In the genomic region with DNA sequence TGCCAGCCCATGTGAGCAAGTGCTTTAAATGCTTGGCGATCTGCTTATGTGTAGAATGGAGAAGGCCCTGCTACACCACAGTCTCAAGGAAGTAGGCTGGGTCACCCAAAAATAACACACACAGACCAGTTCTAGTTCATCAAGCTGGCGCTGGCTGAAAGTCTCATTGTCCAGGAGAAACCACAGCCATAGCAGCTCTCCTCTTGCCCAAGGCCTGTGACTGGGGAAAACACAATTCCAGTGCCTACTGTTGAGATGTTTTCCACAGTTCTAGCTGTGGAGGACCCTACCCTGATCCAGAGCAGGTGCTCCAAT, we compare ENCODE assay signal across 9 cellular contexts. TPM values are rescaled to one million over a fixed set of nuclear protein-coding genes. Genes with fewer than 3 reads are reported as not detected.
DNase-seq lines count a peak whose midpoint lies in the region; ATAC-seq lines count a peak whose summit lies in the region.
"Not testable (repeated sequence)": the region's sequence is repeated elsewhere in the genome, so short reads cannot be mapped to it uniquely, and the experiment has no call there.
"Had no signal": no experiment of that assay in that cellular context is flagged by ENCODE, and none has a peak within 500 bp of the region (broad histone marks: within the 10 kb centered on the region; RNA-seq: fewer than 3 reads in every experiment).

No MANE protein-coding gene starts in this region.

- not testable (repeated sequence) for H3K9me3 Mint-ChIP-seq in naive B cell

- not testable (repeated sequence) for DNase-seq in naive B cell

- H3K27me3 Mint-ChIP-seq in naive B cell: peaks cover 7 to 11% (median 10%) of the 10 kb centered on the region in 3 donors

- ATAC-seq in GM18868 (IDR thresholded peaks at IDR 0.05; ENCODE audit: unreplicated experiment) (peak; percentile 42), GM19395 (IDR thresholded peaks at IDR 0.05; ENCODE audit: unreplicated experiment) (peak; percentile 35), GM21528 (IDR thresholded peaks at IDR 0.05; ENCODE audit: low FRiP score, unreplicated experiment) (peak; percentile 38), HG02642 (IDR thresholded peaks at IDR 0.05; ENCODE audit: poor library complexity, unreplicated experiment) (peak; percentile 51), HG03039 (IDR thresholded peaks at IDR 0.05; ENCODE audit: unreplicated experiment) (peak; percentile 27), HG03159 (IDR thresholded peaks at IDR 0.05; ENCODE audit: unreplicated experiment) (peak; percentile 29), naive B cell (ENCODE audit: low read depth in 2 of 2) (peak; percentile 34 to 40)

- not testable (repeated sequence) for H3K4me1 Mint-ChIP-seq in naive B cell

- H3K4me3 Mint-ChIP-seq in naive B cell: not testable (repeated sequence)

- not testable (repeated sequence) for H3K27ac Mint-ChIP-seq in naive B cell

- not testable (repeated sequence) for H3K36me3 Mint-ChIP-seq in naive B cell

RNA-seq across cellular contexts. Expression of gene CTAGE4, which starts 4.1 kb away (rescaled TPM):
- under 1 TPM in 1 of 6 donors, not detected in 5; 0.13 TPM for polyA plus RNA-seq in naive B cell (ENCODE audit: low read depth in 6 of 6)

RNA-seq across cellular contexts. Expression of gene ARHGEF35, which starts 16.5 kb away (rescaled TPM):
- 1 to 10 TPM; 2.8 to 5.7 (median 4.3) TPM for polyA plus RNA-seq in naive B cell (ENCODE audit: low read depth in 6 of 6)

RNA-seq across cellular contexts. Expression of gene OR2A14, which starts 56.1 kb away (rescaled TPM):
- not detected for polyA plus RNA-seq in naive B cell (ENCODE audit: low read depth in 6 of 6)
- polyA plus RNA-seq: BJ; CD4-positive, CD25-positive, alpha-beta regulatory T cell had no signal
